In genomic region chr17:62625870-62626200, GRCh38 we compare ENCODE assay signal across 14 cellular contexts. TPM values are rescaled to one million over a fixed set of nuclear protein-coding genes. Genes with fewer than 3 reads are reported as not detected.
DNase-seq lines count a peak whose midpoint lies in the region; ATAC-seq and TF ChIP-seq lines count a peak whose summit lies in the region.
"Had no signal": no experiment of that assay in that cellular context is flagged by ENCODE, and none has a peak within 500 bp of the region (broad histone marks: within the 10 kb centered on the region; RNA-seq: fewer than 3 reads in every experiment).

No MANE protein-coding gene starts in this region.

- H3K36me3 ChIP-seq in ascending aorta (no peaks in the 10 kb centered on the region), vagina (no peaks in the 10 kb centered on the region), Karpas-422 (ENCODE audit: insufficient read depth, low read length) (no peaks in the 10 kb centered on the region)
- H3K36me3 ChIP-seq: SJCRH30, upper lobe of left lung had no signal

- H3K9me2 ChIP-seq in Karpas-422 (replicated peaks; ENCODE audit: insufficient read depth, low read length), result no peaks in the 10 kb centered on the region

- no peaks in the 10 kb centered on the region for H3K36me3 Mint-ChIP-seq in naive B cell

- H2AFZ ChIP-seq in Karpas-422 (ENCODE audit: low read length), result no peak overlapping the region

- H3K4me1 ChIP-seq in ascending aorta, result peaks cover 3 to 9% of the 10 kb centered on the region in 2 donors
- peaks cover 42% of the 10 kb centered on the region for H3K4me1 ChIP-seq in vagina
- H3K4me1 ChIP-seq in Karpas-422 (ENCODE audit: low read length), result no peaks in the 10 kb centered on the region

- no peak overlapping the region for H3K9ac ChIP-seq in Karpas-422 (ENCODE audit: low read length)

- DNase-seq in Right ventricle myocardium inferior (ENCODE audit: missing footprints), result no peak
- DNase-seq in cardiac septum (ENCODE audit: low spot score), result no peak
- peak in 1 of 2 donors; percentile 59 for DNase-seq in ascending aorta (ENCODE audit: low spot score in 2 of 2)
- DNase-seq in naive B cell, result no peak
- no peak for DNase-seq in vagina (ENCODE audit: extremely low spot score in 2 of 2)
- DNase-seq in Karpas-422, result no peak
- DNase-seq: activated CD4-positive, alpha-beta T cell treated with anti-CD3 and anti-CD28 coated beads for 48 hours; NCI-H1048; NCI-H526 had no signal

- H3K4me2 ChIP-seq in Karpas-422 (ENCODE audit: low read depth, low read length, poor library complexity, severe bottlenecking), result no peak overlapping the region

- intact Hi-C loops in Right ventricle myocardium inferior (cut with DNase I), result no loop called here
- intact Hi-C loops in cardiac septum (cut with DNase I), result no loop called here
- intact Hi-C loops in ascending aorta (cut with DNase I), result loop anchor here (5.0 kb wide), 1 partner anchor 56 kb away; no protein-coding TSS in a partner anchor
- intact Hi-C loops in vagina (cut with DNase I), result no loop called here

- H3K4me3 ChIP-seq in ascending aorta (no peak overlapping the region), vagina (no peak overlapping the region), Karpas-422 (ENCODE audit: low read length) (no peak overlapping the region)
- H3K4me3 ChIP-seq: psoas muscle had no signal

- peak overlapping the region in 6 of 8 donors; percentile 12 to 89 (median 56) for H3K4me3 Mint-ChIP-seq in naive B cell

- H3K27me3 ChIP-seq in ascending aorta (no peaks in the 10 kb centered on the region), vagina (no peaks in the 10 kb centered on the region), Karpas-422 (ENCODE audit: low read length) (no peaks in the 10 kb centered on the region)
- H3K27me3 ChIP-seq: SJCRH30 had no signal

- ATAC-seq in Right ventricle myocardium inferior, result peak; percentile 43
- no peak for ATAC-seq in naive B cell (ENCODE audit: low read depth in 2 of 2)
- ATAC-seq in GM18868 (IDR thresholded peaks at IDR 0.05; ENCODE audit: unreplicated experiment), result no peak
- ATAC-seq in GM19452 (IDR thresholded peaks at IDR 0.05; ENCODE audit: unreplicated experiment), result no peak

- no peaks in the 10 kb centered on the region for H3K79me2 ChIP-seq in Karpas-422 (ENCODE audit: low read length)

- no peak for TF ChIP-seq POLR2A in vagina (IDR thresholded peaks at IDR 0.05)

- H3K27ac Mint-ChIP-seq in naive B cell, result peak overlapping the region in 1 of 6 donors; percentile 79

- H3K27ac ChIP-seq in ascending aorta (peak overlapping the region; percentile 83 to 98), vagina (peak overlapping the region; percentile 90), Karpas-422 (ENCODE audit: low read length) (no peak overlapping the region)
- H3K27ac ChIP-seq: psoas muscle, SJCRH30 had no signal

- H3K9me3 ChIP-seq in ascending aorta (no peaks in the 10 kb centered on the region), vagina (no peaks in the 10 kb centered on the region), Karpas-422 (ENCODE audit: low read length) (no peaks in the 10 kb centered on the region)
- H3K9me3 ChIP-seq: psoas muscle, SJCRH30, upper lobe of left lung had no signal

- peaks cover 11 to 49% (median 29%) of the 10 kb centered on the region in 3 donors for H3K27me3 Mint-ChIP-seq in naive B cell

- no peak for TF ChIP-seq CTCF in ascending aorta (IDR thresholded peaks at IDR 0.05)
- TF ChIP-seq CTCF in vagina (IDR thresholded peaks at IDR 0.05), result no peak

- 0 out of 2 replicates have a peak, but pooled peaks cover 8% of the 10 kb centered on the region for H4K20me1 ChIP-seq in Karpas-422 (ENCODE audit: insufficient read depth, low read depth, low read length)

- H3K9me3 Mint-ChIP-seq in naive B cell, result no peaks in the 10 kb centered on the region

- peaks cover 13 to 14% (median 13%) of the 10 kb centered on the region in 3 donors for H3K4me1 Mint-ChIP-seq in naive B cell

RNA-seq across cellular contexts. Expression of gene MRC2, which starts 1.6 kb away (rescaled TPM):
- 33.8 TPM for total RNA-seq in Right ventricle myocardium inferior
- total RNA-seq in cardiac septum, result 28.9 TPM
- 147 TPM for total RNA-seq in ascending aorta
- not detected for polyA plus RNA-seq in naive B cell (ENCODE audit: low read depth in 6 of 6)
- 89.4 TPM for total RNA-seq in vagina
- total RNA-seq in Karpas-422 (2014; rRNA removed; shearing (Covaris generic); ENCODE audit: low replicate concordance), result 0.26 and 2.3 TPM in 2 replicates
